In genomic region chr1:23980725-23981063, GRCh38 we compare ENCODE assay signal across 8 cellular contexts. TPM values are rescaled to one million over a fixed set of nuclear protein-coding genes. Genes with fewer than 3 reads are reported as not detected.
DNase-seq lines count a peak whose midpoint lies in the region; TF ChIP-seq lines count a peak whose summit lies in the region.

No MANE protein-coding gene starts in this region.

- peak overlapping the region; percentile 94 for H2AFZ ChIP-seq in parathyroid adenoma

- H3K4me3 ChIP-seq in fibroblast of pulmonary artery (replicated peaks; ENCODE audit: low read depth, low read length) (peak overlapping the region; percentile 82), parathyroid adenoma (ENCODE audit: low read depth, low read length) (peak overlapping the region; percentile 85)

- H3K27me3 ChIP-seq in parathyroid adenoma (ENCODE audit: control insufficient read depth, insufficient read depth, low read length): no peaks in the 10 kb centered on the region

- H3K79me2 ChIP-seq in parathyroid adenoma: peaks cover 19% of the 10 kb centered on the region

- peak overlapping the region; percentile 94 for H3K4me3 Mint-ChIP-seq in HFFc6

- H3K36me3 ChIP-seq in parathyroid adenoma (ENCODE audit: control insufficient read depth, insufficient read depth, low read length): no peaks in the 10 kb centered on the region

- H3K4me2 ChIP-seq in parathyroid adenoma (ENCODE audit: low read length): peak overlapping the region; percentile 95

- DNase-seq in EL (peak; percentile 72), HFFc6 (no peak), NCI-H2227 treated with DMSO at 0.1 percent for 48 hours (lab: John Stamatoyannopoulos, UW) (peak; percentile 86), fibroblast of pulmonary artery (ENCODE audit: low read depth) (no peak), COLO829 (ENCODE audit: low spot score) (no peak), SIG-M5 treated with dmso at 0.1 percent for 504 hours (lab: John Stamatoyannopoulos, UW; ENCODE audit: unreplicated experiment) (no peak)
- DNase-seq in activated T-cell treated with anti-CD3 and anti-CD28 coated beads, Interleukin-2, amount 50 U/mL, for 1 hour: peak; percentile 47

- peaks cover 26% of the 10 kb centered on the region for H3K36me3 Mint-ChIP-seq in HFFc6 (ENCODE audit: low read depth)

- no peaks in the 10 kb centered on the region; the same call in 1 of the 2 replicates for H3K27me3 Mint-ChIP-seq in HFFc6 (ENCODE audit: insufficient read depth)

- peaks cover 3% of the 10 kb centered on the region for H3K4me1 ChIP-seq in parathyroid adenoma

- no peak for TF ChIP-seq CTCF in HFFc6 (IDR thresholded peaks at IDR 0.05)
- TF ChIP-seq CTCF in fibroblast of pulmonary artery (IDR thresholded peaks at IDR 0.05; ENCODE audit: low read length, missing control alignments): no peak
- TF ChIP-seq CTCF in parathyroid adenoma (IDR thresholded peaks at IDR 0.05): no peak

- H3K9me3 Mint-ChIP-seq in HFFc6: no peaks in the 10 kb centered on the region

- peak overlapping the region; percentile 94 for H3K27ac ChIP-seq in parathyroid adenoma

- no peak overlapping the region for H3K9ac ChIP-seq in parathyroid adenoma

- H3K27ac Mint-ChIP-seq in HFFc6: peak overlapping the region; percentile 95

- peaks cover 53% of the 10 kb centered on the region for H3K4me1 Mint-ChIP-seq in HFFc6 (ENCODE audit: low read depth)

- H3K9me3 ChIP-seq in parathyroid adenoma (ENCODE audit: control insufficient read depth, low read length): no peaks in the 10 kb centered on the region

RNA-seq across cellular contexts. Expression of gene SRSF10, which starts 0.6 kb away (rescaled TPM):
- 100 to 1,000 TPM in 1 of 6 experiments, 10 to 100 TPM in 5; 84.5 to 100 (median 94.8) TPM for total RNA-seq in HFFc6 (2021; fragmentation: NEBNext Ultra II Directional; extraction: Animal tissue kit (Norgen Biotek cat#: 25700))

RNA-seq across cellular contexts. Expression of gene PNRC2, which starts 21.1 kb away (rescaled TPM):
- 10 to 100 TPM; 59.5 to 76.4 (median 64.0) TPM for total RNA-seq in HFFc6 (2021; fragmentation: NEBNext Ultra II Directional; extraction: Animal tissue kit (Norgen Biotek cat#: 25700))

Comparison
In these comparisons a context has a peak if more than half of its experiments do, and no peak if none do; other contexts are left out.
1. DNase-seq: peak in EL (single experiment), NCI-H2227 treated with DMSO at 0.1 percent for 48 hours (single experiment) and activated T-cell treated with anti-CD3 and anti-CD28 coated beads, Interleukin-2, amount 50 U/mL, for 1 hour (single experiment); none in HFFc6 (single experiment), fibroblast of pulmonary artery (single experiment), COLO829 (single experiment) and SIG-M5 treated with dmso at 0.1 percent for 504 hours (single experiment).